Comparison of ENCODE assay signal across 1 cellular context in the genomic region with DNA sequence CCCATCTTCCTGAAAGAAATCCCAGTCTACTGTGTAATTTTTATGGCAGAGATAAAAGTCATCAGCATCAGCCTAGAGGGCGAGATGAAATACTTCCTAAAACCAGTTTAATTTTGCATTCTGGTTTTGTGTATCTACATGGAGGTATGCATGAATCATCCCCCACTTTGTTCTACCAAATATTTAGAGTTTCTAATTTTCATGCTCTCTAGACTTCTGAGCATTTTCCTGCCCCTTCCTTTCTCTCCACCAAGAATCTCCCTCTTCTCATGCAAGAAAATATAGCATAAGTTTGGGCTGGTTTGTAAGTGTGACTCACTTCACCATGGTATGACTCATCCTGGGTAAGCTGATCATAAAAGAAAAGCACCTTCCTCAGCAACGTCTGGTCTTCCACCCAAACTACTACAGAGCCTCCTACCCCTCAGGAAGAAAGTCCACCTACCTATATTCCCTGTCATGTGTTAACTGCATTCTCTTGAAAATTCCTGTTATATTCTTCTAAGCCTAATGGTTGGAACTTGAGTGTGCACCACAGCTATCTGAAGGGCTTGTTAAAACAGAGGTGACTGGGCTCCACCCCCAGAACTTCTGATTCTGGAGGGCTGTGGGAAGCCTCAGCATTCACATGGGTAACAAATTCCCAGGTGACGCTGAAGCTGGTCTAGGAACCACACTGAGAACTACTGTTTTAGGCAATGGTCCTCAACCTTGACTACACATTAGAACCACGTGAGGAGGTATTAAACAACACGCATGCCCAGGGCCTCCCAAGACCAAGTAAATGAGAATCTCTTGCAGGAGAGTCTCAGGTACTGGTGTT.
TF ChIP-seq lines count a peak whose summit lies in the region.

No MANE protein-coding gene starts in this region.

TF ChIP-seq in HepG2, 621 proteins besides CTCF, POLR2A, EP300 and RAD21 (continued from another document):
- TF ChIP-seq ZSCAN30 (CRISPR knock-in tag; IDR thresholded peaks at IDR 0.05) (no peak), ZBTB7B (CRISPR knock-in tag; IDR thresholded peaks at IDR 0.05) (no peak)
